Comparison of ENCODE assay signal across 8 cellular contexts in genomic region chr14:104986487-104987164, GRCh38. TPM values are rescaled to one million over a fixed set of nuclear protein-coding genes. Genes with fewer than 3 reads are reported as not detected.
DNase-seq lines count a peak whose midpoint lies in the region; ATAC-seq and TF ChIP-seq lines count a peak whose summit lies in the region.

No MANE protein-coding gene starts in this region.

- no peak overlapping the region for H3K27ac Mint-ChIP-seq in T-helper 2 cell treated with Interferon-gamma antibody and Interleukin-4, amounts not matched to agents 5 μg/mL and 100 μg/mL, for 36 hours

- peak overlapping the region; percentile 85 to 98 for H3K4me3 ChIP-seq in ascending aorta
- H3K4me3 ChIP-seq in kidney epithelial cell (ENCODE audit: low read depth, low read length): peak overlapping the region; percentile 59
- H3K4me3 ChIP-seq in subcutaneous abdominal adipose tissue (ENCODE audit: low read depth in 1 of 5, low read length in 5 of 5): peak overlapping the region in 4 of 5 donors; percentile 68 to 80 (median 73)

- H3K9ac ChIP-seq in subcutaneous abdominal adipose tissue (ENCODE audit: low read length in 5 of 5): peak overlapping the region in 4 of 5 donors; percentile 66 to 74 (median 69)

- ATAC-seq in HG03095 (IDR thresholded peaks at IDR 0.05; ENCODE audit: unreplicated experiment): no peak

- H3K4me1 ChIP-seq in ascending aorta: peaks cover 9 to 12% of the 10 kb centered on the region in 2 donors
- H3K4me1 ChIP-seq in subcutaneous abdominal adipose tissue (ENCODE audit: control insufficient read depth in 5 of 5, insufficient read depth in 5 of 5, low read length in 5 of 5): peaks cover 4 to 16% (median 13%) of the 10 kb centered on the region in 5 donors

- H3K4me1 Mint-ChIP-seq in T-helper 2 cell treated with Interferon-gamma antibody and Interleukin-4, amounts not matched to agents 5 μg/mL and 100 μg/mL, for 36 hours (ENCODE audit: low read depth): peaks cover 2% of the 10 kb centered on the region

- no peak overlapping the region for H3K27ac ChIP-seq in ascending aorta
- peak overlapping the region; percentile 41 for H3K27ac ChIP-seq in subcutaneous abdominal adipose tissue (ENCODE audit: low read depth, low read length)

- H3K9me3 Mint-ChIP-seq in T-helper 2 cell treated with Interferon-gamma antibody and Interleukin-4, amounts not matched to agents 5 μg/mL and 100 μg/mL, for 36 hours: no peaks in the 10 kb centered on the region

- peaks cover 5% of the 10 kb centered on the region for H3K27me3 Mint-ChIP-seq in T-helper 2 cell treated with Interferon-gamma antibody and Interleukin-4, amounts not matched to agents 5 μg/mL and 100 μg/mL, for 36 hours (ENCODE audit: low read depth)

- peaks cover 0 to 8% of the 10 kb centered on the region in 2 donors for H3K36me3 ChIP-seq in ascending aorta
- H3K36me3 ChIP-seq in kidney epithelial cell (ENCODE audit: control insufficient read depth, insufficient read depth, low read length): no peaks in the 10 kb centered on the region
- peaks cover 0 to 5% (median 2%) of the 10 kb centered on the region in 5 donors for H3K36me3 ChIP-seq in subcutaneous abdominal adipose tissue (ENCODE audit: control insufficient read depth in 5 of 5, insufficient read depth in 5 of 5, low read length in 5 of 5)

- H3K36me3 Mint-ChIP-seq in T-helper 2 cell treated with Interferon-gamma antibody and Interleukin-4, amounts not matched to agents 5 μg/mL and 100 μg/mL, for 36 hours (ENCODE audit: low read depth): no peaks in the 10 kb centered on the region

- H3K4me3 Mint-ChIP-seq in T-helper 2 cell treated with Interferon-gamma antibody and Interleukin-4, amounts not matched to agents 5 μg/mL and 100 μg/mL, for 36 hours: peak overlapping the region; percentile 67

- intact Hi-C loops in ascending aorta (cut with DNase I): no loop called here

- H3K9me3 ChIP-seq in ascending aorta (no peaks in the 10 kb centered on the region), subcutaneous abdominal adipose tissue (ENCODE audit: control insufficient read depth in 5 of 5, low read length in 5 of 5) (no peaks in the 10 kb centered on the region)

- TF ChIP-seq CTCF in ascending aorta (IDR thresholded peaks at IDR 0.05) (no peak), kidney epithelial cell (IDR thresholded peaks at IDR 0.05; ENCODE audit: insufficient read depth, low read length, poor library complexity, severe bottlenecking) (no peak)

- no peak for DNase-seq in T-helper 2 cell treated with Interferon-gamma antibody and Interleukin-4, amounts not matched to agents 5 μg/mL and 100 μg/mL, for 36 hours (ENCODE audit: low spot score)
- DNase-seq in T-helper 2 cell (no peak), ascending aorta (ENCODE audit: low spot score in 2 of 2) (no peak), kidney epithelial cell (ENCODE audit: low read depth) (no peak), hippocampal formation (lab: John Stamatoyannopoulos, UW) (no peak), NCI-H2107 (lab: John Stamatoyannopoulos, UW) (no peak)

- H3K27me3 ChIP-seq in ascending aorta (no peaks in the 10 kb centered on the region), kidney epithelial cell (ENCODE audit: control insufficient read depth, insufficient read depth, low read length) (no peaks in the 10 kb centered on the region), subcutaneous abdominal adipose tissue (ENCODE audit: control insufficient read depth in 5 of 5, insufficient read depth in 4 of 5, low read length in 5 of 5) (no peaks in the 10 kb centered on the region)

RNA-seq across cellular contexts. Expression of gene CLBA1, which starts 1.0 kb away (rescaled TPM):
- total RNA-seq in ascending aorta (18.1 TPM), kidney epithelial cell (12.6 and 17.1 TPM in 2 replicates)

RNA-seq across cellular contexts. Expression of gene AHNAK2, which starts 8.5 kb away (rescaled TPM):
- total RNA-seq in ascending aorta (35.5 TPM), kidney epithelial cell (121 and 140 TPM in 2 replicates)

RNA-seq across cellular contexts. Expression of gene CDCA4, which starts 34.3 kb away (rescaled TPM):
- total RNA-seq in ascending aorta (2.3 TPM), kidney epithelial cell (33.2 and 34.6 TPM in 2 replicates)

Comparison
In these comparisons a context has a peak if more than half of its experiments do, and no peak if none do; other contexts are left out.
1. RNA of gene CDCA4, which starts 34.3 kb away (total RNA-seq): 33.2 to 34.6 TPM in kidney epithelial cell; 2.3 TPM in ascending aorta (single experiment); every median in the first group is over 10 times any median in the second.
2. Peak in every context shown above with its lines, with median percentiles within 50 percentile points of each other: H3K4me3 ChIP-seq.